In genomic region chr19:7419153-7419552, GRCh38 we compare ENCODE assay signal across 15 cellular contexts.
DNase-seq lines count a peak whose midpoint lies in the region; ATAC-seq and TF ChIP-seq lines count a peak whose summit lies in the region.
"Had no signal": no experiment of that assay in that cellular context is flagged by ENCODE, and none has a peak within 500 bp of the region (broad histone marks: within the 10 kb centered on the region; RNA-seq: fewer than 3 reads in every experiment).

No MANE protein-coding gene starts in this region.

- H3K27me3 Mint-ChIP-seq in activated CD8-positive, alpha-beta T cell treated with anti-CD3 and anti-CD28 coated beads for 36 hours: no peaks in the 10 kb centered on the region
- no peaks in the 10 kb centered on the region for H3K27me3 Mint-ChIP-seq in activated CD8-positive, alpha-beta T cell treated with anti-CD3 and anti-CD28 coated beads, Interleukin-2, amount 10 ng/mL, durations not matched to agents 7 days and 5 days (ENCODE audit: low read depth)
- H3K27me3 Mint-ChIP-seq in activated T-helper 17 cell treated with anti-CD3 and anti-CD28 coated beads, Interleukin-2, amount 50 U/mL, for 72 hours: no peaks in the 10 kb centered on the region

- H3K4me1 Mint-ChIP-seq in activated CD8-positive, alpha-beta T cell treated with anti-CD3 and anti-CD28 coated beads for 36 hours (ENCODE audit: low read depth): peaks cover 10% of the 10 kb centered on the region
- H3K4me1 Mint-ChIP-seq in activated CD8-positive, alpha-beta T cell treated with anti-CD3 and anti-CD28 coated beads, Interleukin-2, amount 10 ng/mL, durations not matched to agents 7 days and 5 days (ENCODE audit: low read depth): peaks cover 2% of the 10 kb centered on the region
- peaks cover 30% of the 10 kb centered on the region for H3K4me1 Mint-ChIP-seq in activated T-helper 17 cell treated with anti-CD3 and anti-CD28 coated beads, Interleukin-2, amount 50 U/mL, for 72 hours

- POLR2A ChIA-PET in activated CD8-positive, alpha-beta T cell treated with anti-CD3 and anti-CD28 coated beads for 36 hours (lab: Charles Lee): no interaction called here
- POLR2A ChIA-PET in activated CD8-positive, alpha-beta T cell treated with anti-CD3 and anti-CD28 coated beads, Interleukin-2, amount 10 ng/mL, durations not matched to agents 7 days and 5 days (lab: Charles Lee): no interaction called here

- no peaks in the 10 kb centered on the region for H3K27me3 ChIP-seq in osteoblast (ENCODE audit: insufficient read depth, low read length)
- no peaks in the 10 kb centered on the region for H3K27me3 ChIP-seq in upper lobe of left lung
- H3K27me3 ChIP-seq: BLaER1 had no signal

- no peak for TF ChIP-seq POLR2A in upper lobe of left lung (IDR thresholded peaks at IDR 0.05)

- H4K20me1 ChIP-seq in osteoblast (ENCODE audit: insufficient read depth, low read length): peaks cover 50% of the 10 kb centered on the region

- H2AFZ ChIP-seq in osteoblast (ENCODE audit: low read length): no peak overlapping the region

- H3K36me3 ChIP-seq in osteoblast (ENCODE audit: insufficient read depth, low read length): no peaks in the 10 kb centered on the region
- H3K36me3 ChIP-seq in upper lobe of left lung: peaks cover 0 to 18% (median 2%) of the 10 kb centered on the region in 4 donors

- no peak for TF ChIP-seq CTCF in activated CD8-positive, alpha-beta T cell treated with anti-CD3 and anti-CD28 coated beads for 36 hours (IDR thresholded peaks at IDR 0.05)
- TF ChIP-seq CTCF in osteoblast (IDR thresholded peaks at IDR 0.05; ENCODE audit: extremely low read depth, low read depth, low read length) (no peak), upper lobe of left lung (IDR thresholded peaks at IDR 0.05) (no peak)

- peaks cover 11% of the 10 kb centered on the region for H3K36me3 Mint-ChIP-seq in activated CD8-positive, alpha-beta T cell treated with anti-CD3 and anti-CD28 coated beads for 36 hours (ENCODE audit: low read depth)
- H3K36me3 Mint-ChIP-seq in activated CD8-positive, alpha-beta T cell treated with anti-CD3 and anti-CD28 coated beads, Interleukin-2, amount 10 ng/mL, durations not matched to agents 7 days and 5 days (ENCODE audit: low read depth): peaks cover 17% of the 10 kb centered on the region
- H3K36me3 Mint-ChIP-seq in activated T-helper 17 cell treated with anti-CD3 and anti-CD28 coated beads, Interleukin-2, amount 50 U/mL, for 72 hours (ENCODE audit: low read depth): peaks cover 65% of the 10 kb centered on the region

- H3K4me1 ChIP-seq in osteoblast (ENCODE audit: insufficient read depth, low read length): peaks cover 18% of the 10 kb centered on the region
- H3K4me1 ChIP-seq in upper lobe of left lung: peaks cover 10 to 40% (median 27%) of the 10 kb centered on the region in 4 donors

- H3K4me2 ChIP-seq in osteoblast (ENCODE audit: insufficient read depth, low read length): no peak overlapping the region
- H3K4me2 ChIP-seq: BLaER1 had no signal

- H3K9me3 ChIP-seq in osteoblast (ENCODE audit: low read depth, low read length) (no peaks in the 10 kb centered on the region), upper lobe of left lung (no peaks in the 10 kb centered on the region)
- H3K9me3 ChIP-seq: BLaER1 had no signal

- no peak for TF ChIP-seq EP300 in upper lobe of left lung (IDR thresholded peaks at IDR 0.05)

- H3K4me3 Mint-ChIP-seq in activated CD8-positive, alpha-beta T cell treated with anti-CD3 and anti-CD28 coated beads for 36 hours: no peak overlapping the region
- H3K4me3 Mint-ChIP-seq in activated CD8-positive, alpha-beta T cell treated with anti-CD3 and anti-CD28 coated beads, Interleukin-2, amount 10 ng/mL, durations not matched to agents 7 days and 5 days: no peak overlapping the region
- H3K4me3 Mint-ChIP-seq in activated T-helper 17 cell treated with anti-CD3 and anti-CD28 coated beads, Interleukin-2, amount 50 U/mL, for 72 hours: no peak overlapping the region
- H3K4me3 Mint-ChIP-seq: H9 had no signal

- H3K27ac ChIP-seq in osteoblast (ENCODE audit: low read depth, low read length): no peak overlapping the region
- peak overlapping the region in 3 of 4 donors; percentile 34 to 54 (median 39) for H3K27ac ChIP-seq in upper lobe of left lung
- H3K27ac ChIP-seq: BLaER1 had no signal

- intact Hi-C loops in activated CD8-positive, alpha-beta T cell treated with anti-CD3 and anti-CD28 coated beads for 36 hours (cut with micrococcal nuclease): no loop called here

- H3K79me2 ChIP-seq in osteoblast (ENCODE audit: insufficient read depth, low read length): peaks cover 75% of the 10 kb centered on the region

- WGBS in upper lobe of left lung, 2 donors: 60 to 94% methylated on average over 8 to 12 of the region's 12 CpGs

- no peak for DNase-seq in activated CD8-positive, alpha-beta T cell treated with anti-CD3 and anti-CD28 coated beads for 36 hours
- no peak for DNase-seq in activated CD8-positive, alpha-beta T cell treated with anti-CD3 and anti-CD28 coated beads, Interleukin-2, amount 10 ng/mL, durations not matched to agents 7 days and 5 days
- peak; percentile 50 for DNase-seq in osteoblast (ENCODE audit: insufficient read length, low spot score, missing footprints)
- no peak for DNase-seq in upper lobe of left lung
- no peak for DNase-seq in NCI-H774 (lab: John Stamatoyannopoulos, UW)
- no peak for DNase-seq in HUDEP-2 (lab: John Stamatoyannopoulos, UW; ENCODE audit: unreplicated experiment in 76 of 76)
- DNase-seq: 8988T, AML-193, Calu3, DMS 273 treated with DMSO at 0.1 percent for 48 hours, GOT3, H9 had no signal

- H3K27ac Mint-ChIP-seq in activated CD8-positive, alpha-beta T cell treated with anti-CD3 and anti-CD28 coated beads for 36 hours: peak overlapping the region; percentile 15
- no peak overlapping the region for H3K27ac Mint-ChIP-seq in activated CD8-positive, alpha-beta T cell treated with anti-CD3 and anti-CD28 coated beads, Interleukin-2, amount 10 ng/mL, durations not matched to agents 7 days and 5 days
- H3K27ac Mint-ChIP-seq in activated T-helper 17 cell treated with anti-CD3 and anti-CD28 coated beads, Interleukin-2, amount 50 U/mL, for 72 hours: peak overlapping the region; percentile 90

- no peak for ATAC-seq in activated CD8-positive, alpha-beta T cell treated with anti-CD3 and anti-CD28 coated beads for 36 hours
- ATAC-seq in activated CD8-positive, alpha-beta T cell treated with anti-CD3 and anti-CD28 coated beads, Interleukin-2, amount 10 ng/mL, durations not matched to agents 7 days and 5 days: no peak
- no peak for ATAC-seq in activated T-helper 17 cell treated with anti-CD3 and anti-CD28 coated beads, Interleukin-2, amount 50 U/mL, for 72 hours (replicated peaks)
- ATAC-seq in upper lobe of left lung (ENCODE audit: low FRiP score in 2 of 2): no peak
- ATAC-seq: HepG2 had no signal

- CTCF ChIA-PET in activated CD8-positive, alpha-beta T cell treated with anti-CD3 and anti-CD28 coated beads for 36 hours (lab: Charles Lee): no interaction called here
- CTCF ChIA-PET in activated CD8-positive, alpha-beta T cell treated with anti-CD3 and anti-CD28 coated beads, Interleukin-2, amount 10 ng/mL, durations not matched to agents 7 days and 5 days (lab: Charles Lee): no interaction called here

- H3K9me3 Mint-ChIP-seq in activated CD8-positive, alpha-beta T cell treated with anti-CD3 and anti-CD28 coated beads for 36 hours: no peaks in the 10 kb centered on the region
- H3K9me3 Mint-ChIP-seq in activated CD8-positive, alpha-beta T cell treated with anti-CD3 and anti-CD28 coated beads, Interleukin-2, amount 10 ng/mL, durations not matched to agents 7 days and 5 days (ENCODE audit: insufficient read depth): no peaks in the 10 kb centered on the region
- H3K9me3 Mint-ChIP-seq in activated T-helper 17 cell treated with anti-CD3 and anti-CD28 coated beads, Interleukin-2, amount 50 U/mL, for 72 hours: no peaks in the 10 kb centered on the region
- H3K9me3 Mint-ChIP-seq: H9 had no signal

- H3K4me3 ChIP-seq in osteoblast (ENCODE audit: insufficient read depth, low read length) (no peak overlapping the region), upper lobe of left lung (no peak overlapping the region)
- H3K4me3 ChIP-seq: BLaER1 had no signal
